ENCODE assay signal across 19 cellular contexts in the genomic region with DNA sequence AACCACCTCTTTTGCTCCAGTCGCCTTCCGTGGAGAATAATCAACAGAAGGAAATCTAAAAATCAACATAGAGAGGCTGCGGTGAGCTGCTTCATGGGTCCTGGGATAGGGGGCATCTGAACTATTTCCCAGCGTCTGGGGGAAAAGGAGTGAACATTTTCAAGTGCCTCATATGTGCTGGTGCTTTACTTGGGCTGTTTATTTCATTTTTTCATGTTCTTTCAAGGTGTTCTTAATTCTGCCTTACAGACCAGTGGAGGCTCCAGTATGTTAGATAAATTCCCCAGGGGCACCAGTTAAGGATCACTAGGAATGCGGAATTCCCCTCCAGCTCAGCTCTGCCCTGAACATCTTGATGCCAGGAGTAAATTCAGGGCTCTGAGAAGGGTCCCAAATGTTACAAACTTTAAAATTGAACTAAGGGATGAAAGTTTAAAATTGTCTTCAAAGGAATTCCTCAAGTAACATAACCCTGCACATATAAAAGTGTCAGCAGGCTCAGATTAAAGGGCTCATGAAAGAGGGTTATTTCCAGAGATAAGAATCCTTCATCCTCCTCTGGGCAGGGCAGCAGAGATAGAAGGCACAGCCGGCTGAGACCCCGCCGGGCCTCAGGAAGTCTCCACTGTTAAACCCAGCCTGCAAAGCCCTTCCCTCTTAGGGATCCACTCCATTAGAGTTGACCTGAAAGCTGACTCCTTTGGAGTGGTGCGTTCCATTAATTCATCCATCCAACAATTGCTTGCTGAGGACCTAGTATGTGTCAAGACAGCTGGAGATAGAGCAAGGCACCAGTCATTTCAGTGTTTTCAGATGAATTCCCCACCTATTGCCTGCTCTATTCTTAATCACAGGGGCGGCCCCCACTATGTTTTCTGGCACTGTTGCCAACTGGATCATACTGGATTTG.
DNase-seq lines count a peak whose midpoint lies in the region; TF ChIP-seq lines count a peak whose summit lies in the region.
"Had no signal": no experiment of that assay in that cellular context is flagged by ENCODE, and none has a peak within 500 bp of the region (broad histone marks: within the 10 kb centered on the region; RNA-seq: fewer than 3 reads in every experiment).

No MANE protein-coding gene starts in this region.

- no peak overlapping the region for H3K23ac ChIP-seq in mesenchymal stem cell (ENCODE audit: low read length in 2 of 2)

- H3K4me3 Mint-ChIP-seq in MCF 10A (ENCODE audit: unreplicated experiment) = no peak overlapping the region
- H3K4me3 Mint-ChIP-seq: activated T-helper 17 cell treated with anti-CD3 and anti-CD28 coated beads, Interleukin-2, amount 50 U/mL, for 72 hours; nephron progenitor cell had no signal

- H3K79me2 ChIP-seq in mammary epithelial cell (ENCODE audit: insufficient read depth, low read length) = no peaks in the 10 kb centered on the region

- peak overlapping the region; percentile 37 to 42 for H3K18ac ChIP-seq in mesenchymal stem cell (ENCODE audit: low read depth in 1 of 2, low read length in 2 of 2)

- H3K36me3 ChIP-seq in mammary epithelial cell (ENCODE audit: insufficient read depth, low read length) (no peaks in the 10 kb centered on the region), mesenchymal stem cell (ENCODE audit: control insufficient read depth in 1 of 2, insufficient read depth in 2 of 2, low read depth in 1 of 2, low read length in 2 of 2) (no peaks in the 10 kb centered on the region)

- H2BK120ac ChIP-seq in mesenchymal stem cell (ENCODE audit: low read depth, low read length) = peak overlapping the region; percentile 45

- H3K14ac ChIP-seq in mesenchymal stem cell (ENCODE audit: low read length in 2 of 2) = peak overlapping the region in 1 of 2 experiments; percentile 53

- H2AFZ ChIP-seq in mammary epithelial cell (ENCODE audit: low read depth, low read length) (no peak overlapping the region), mesenchymal stem cell (ENCODE audit: low read depth, low read length) (no peak overlapping the region)

- H2BK15ac ChIP-seq in mesenchymal stem cell (ENCODE audit: low read depth, poor library complexity, severe bottlenecking) = no peak overlapping the region

- intact Hi-C loops in mammary epithelial cell (cut with micrococcal nuclease) = loop anchor here (5.0 kb wide), 1 partner anchor 100 kb away; no protein-coding TSS in a partner anchor
- intact Hi-C loops in MCF 10A (cut with micrococcal nuclease) = no loop called here

- H3K4me2 ChIP-seq in mammary epithelial cell (ENCODE audit: insufficient read depth, low read depth, low read length) (peak overlapping the region; percentile 31), mesenchymal stem cell (ENCODE audit: low read length, poor library complexity, severe bottlenecking) (peak overlapping the region; percentile 5)

- DNase-seq in mammary epithelial cell (peak; percentile 25), MCF 10A (ENCODE audit: unreplicated experiment) (no peak), astrocyte of the hippocampus (ENCODE audit: low read depth, low spot score) (peak; percentile 52), mesenchymal stem cell (peak; percentile 58), GF-D8 (lab: John Stamatoyannopoulos, UW) (no peak), anterior cingulate cortex (lab: John Stamatoyannopoulos, UW) (no peak), DMS79 (lab: John Stamatoyannopoulos, UW) (no peak), DMS 273 treated with DMSO at 0.1 percent for 48 hours (lab: John Stamatoyannopoulos, UW) (no peak)
- DNase-seq: 8988T; activated CD4-positive, alpha-beta T cell treated with anti-CD3 and anti-CD28 coated beads, Interleukin-2, amount 50 U/mL, for 1 hour; effector CD4-positive, alpha-beta T cell; glutamatergic neuron; left cardiac atrium; NCI-H748 treated with DMSO at 0.1 percent for 48 hours; nephron progenitor cell; SHP77 had no signal

- H4K91ac ChIP-seq in mesenchymal stem cell (ENCODE audit: low read length) = peak overlapping the region; percentile 61

- H3K79me1 ChIP-seq in mesenchymal stem cell (replicated peaks; ENCODE audit: low read length, poor library complexity, severe bottlenecking) = peaks cover 9% of the 10 kb centered on the region

- CTCF ChIA-PET in mammary epithelial cell (lab: Charles Lee; ENCODE audit: low non-redundant PET) (no interaction called here), MCF 10A (lab: Yijun Ruan, JAX) (interaction anchor here (0.7 kb wide), 1 partner anchor 98 kb away, joined by 3 read pairs; no protein-coding TSS in a partner anchor)

- H2BK5ac ChIP-seq in mesenchymal stem cell (ENCODE audit: low read depth, low read length, poor library complexity, severe bottlenecking) = peak overlapping the region; percentile 96

- BruUV-seq in mammary epithelial cell (replicated peaks; lab: Mats Ljungman, UMichigan) (no TSS peak), MCF 10A (replicated peaks; lab: Mats Ljungman, UMichigan) (no TSS peak)

- peaks cover 22% of the 10 kb centered on the region for H3K4me1 Mint-ChIP-seq in MCF 10A (ENCODE audit: insufficient read depth, unreplicated experiment)
- H3K4me1 Mint-ChIP-seq: activated T-helper 17 cell treated with anti-CD3 and anti-CD28 coated beads, Interleukin-2, amount 50 U/mL, for 72 hours had no signal

- peak overlapping the region; percentile 98 for H2AK5ac ChIP-seq in mesenchymal stem cell (ENCODE audit: low read length, severe bottlenecking)

- H3K4me1 ChIP-seq in mammary epithelial cell (ENCODE audit: insufficient read depth, low read length) (peaks cover 38% of the 10 kb centered on the region), mesenchymal stem cell (ENCODE audit: control insufficient read depth, insufficient read depth, low read depth, low read length) (peaks cover 18% of the 10 kb centered on the region)

- H3K9ac ChIP-seq in mammary epithelial cell (ENCODE audit: insufficient read depth, low read length) (no peak overlapping the region), mesenchymal stem cell (ENCODE audit: low read length) (no peak overlapping the region)

- WGBS in mammary epithelial cell (ENCODE audit: low coverage, missing lambda C conversion rate) = 89% methylated on average over 9 of the region's 10 CpGs
- WGBS in mesenchymal stem cell = 22% methylated on average over 10 of the region's 10 CpGs

- H3K4me3 ChIP-seq in mammary epithelial cell (replicated peaks in 1 of 3; ENCODE audit: insufficient read depth in 1 of 3, low read depth in 2 of 3, low read length in 3 of 3) (no peak overlapping the region), mesenchymal stem cell (ENCODE audit: insufficient read depth in 1 of 2, low read depth in 1 of 2, low read length in 2 of 2) (no peak overlapping the region)
- H3K4me3 ChIP-seq: K562, skin epidermis had no signal

- H3K4ac ChIP-seq in mesenchymal stem cell (ENCODE audit: low read depth in 1 of 2, low read length in 2 of 2) = peak overlapping the region; percentile 59 to 62

- H3K27ac ChIP-seq in mammary epithelial cell (ENCODE audit: insufficient read depth, low read depth, low read length) = peak overlapping the region; percentile 56
- peak overlapping the region; percentile 93 for H3K27ac ChIP-seq in mesenchymal stem cell (ENCODE audit: low read length, poor library complexity, severe bottlenecking)
- H3K27ac ChIP-seq: skin epidermis had no signal

- in situ Hi-C loops in mammary epithelial cell (cut with MboI; ENCODE audit: low sequenced_read_pairs in 2 of 2) = no loop called here

- no peak for TF ChIP-seq CTCF in mammary epithelial cell (conservative IDR thresholded peaks at IDR 0.05 in 1 of 2, IDR thresholded peaks at IDR 0.05 in 1 of 2; ENCODE audit: extremely low read depth in 1 of 2, insufficient read depth in 1 of 2, low read depth in 1 of 2, low read length in 2 of 2)
- TF ChIP-seq CTCF in MCF 10A (IDR thresholded peaks at IDR 0.05; ENCODE audit: unreplicated experiment) = no peak

- dilution Hi-C loops in mammary epithelial cell (cut with HindIII; ENCODE audit: low sequenced_read_pairs) = no loop called here

- no peak overlapping the region for H4K8ac ChIP-seq in mesenchymal stem cell (ENCODE audit: low read length)

- no peaks in the 10 kb centered on the region for H4K20me1 ChIP-seq in mammary epithelial cell (ENCODE audit: insufficient read depth, low read length)

- POLR2A ChIA-PET in MCF 10A (lab: Yijun Ruan, JAX) = no interaction called here

- peak overlapping the region; percentile 59 to 73 for H2BK12ac ChIP-seq in mesenchymal stem cell (ENCODE audit: low read length in 2 of 2)

- no peaks in the 10 kb centered on the region for H3K9me3 Mint-ChIP-seq in MCF 10A (ENCODE audit: unreplicated experiment)
- H3K9me3 Mint-ChIP-seq: activated T-helper 17 cell treated with anti-CD3 and anti-CD28 coated beads, Interleukin-2, amount 50 U/mL, for 72 hours; nephron progenitor cell had no signal

- no peaks in the 10 kb centered on the region for H3K36me3 Mint-ChIP-seq in MCF 10A (ENCODE audit: insufficient read depth, unreplicated experiment)

- no peaks in the 10 kb centered on the region for H3K27me3 ChIP-seq in mammary epithelial cell (ENCODE audit: insufficient read depth, low read length)
- H3K27me3 ChIP-seq in mesenchymal stem cell (ENCODE audit: control insufficient read depth in 1 of 2, insufficient read depth in 1 of 2, low read length in 2 of 2) = no peaks in the 10 kb centered on the region

- H3K27me3 Mint-ChIP-seq in MCF 10A (ENCODE audit: insufficient read depth, unreplicated experiment) = no peaks in the 10 kb centered on the region

- H3K9me3 ChIP-seq in mammary epithelial cell (replicated peaks; ENCODE audit: insufficient read depth, low read length) (no peaks in the 10 kb centered on the region), mesenchymal stem cell (ENCODE audit: control insufficient read depth, low read length) (no peaks in the 10 kb centered on the region)

- no peak overlapping the region for H3K27ac Mint-ChIP-seq in MCF 10A (ENCODE audit: low read depth, unreplicated experiment)
- H3K27ac Mint-ChIP-seq: activated T-helper 17 cell treated with anti-CD3 and anti-CD28 coated beads, Interleukin-2, amount 50 U/mL, for 72 hours; nephron progenitor cell had no signal

Comparison
In these comparisons a context has a peak if more than half of its experiments do, and no peak if none do; other contexts are left out.
1. DNase-seq: peak in mammary epithelial cell (single experiment), astrocyte of the hippocampus (single experiment) and mesenchymal stem cell (single experiment); none in MCF 10A (single experiment), GF-D8 (single experiment), anterior cingulate cortex (0 of 58), DMS79 (single experiment) and DMS 273 treated with DMSO at 0.1 percent for 48 hours (single experiment).